In the genomic region with DNA sequence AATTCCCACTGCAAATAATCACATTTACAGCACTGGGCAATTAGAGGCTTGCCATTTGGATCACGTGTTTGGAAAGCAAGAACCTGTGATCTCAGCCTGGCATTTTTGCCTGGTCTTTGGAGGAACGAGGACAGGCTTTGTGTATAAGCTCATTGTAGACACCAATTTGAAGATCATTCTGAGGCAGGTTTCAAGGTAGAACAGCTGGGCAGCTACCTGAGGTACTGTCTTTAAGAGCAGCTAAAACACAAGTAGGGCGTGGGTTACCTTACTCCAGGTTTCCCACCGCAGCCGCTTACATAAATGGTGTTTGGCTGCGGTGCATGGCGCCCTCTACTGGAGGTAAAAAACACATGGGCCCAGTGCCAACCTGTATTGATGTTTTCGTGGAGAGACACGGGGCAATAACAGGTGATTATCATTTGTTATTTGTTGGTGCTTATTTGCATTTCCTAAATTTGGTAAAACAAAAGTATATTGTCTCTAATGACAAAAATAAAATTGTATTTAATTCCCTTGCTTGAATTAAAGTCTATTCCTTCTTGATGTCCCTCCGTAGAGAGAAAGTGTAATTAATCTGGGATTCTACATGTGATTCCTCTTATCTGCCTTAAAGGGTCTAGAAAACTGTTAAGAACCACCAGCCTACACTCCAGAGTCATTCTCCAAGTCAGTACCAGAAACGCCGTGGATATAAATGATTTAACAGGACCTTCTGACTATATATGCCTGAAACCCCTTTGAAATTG, we compare ENCODE assay signal across 1 cellular context.
TF ChIP-seq lines count a peak whose summit lies in the region.

No MANE protein-coding gene starts in this region.

TF ChIP-seq in HEK293, 187 proteins besides CTCF, POLR2A, EP300 and RAD21 (continued from another document):
- TF ChIP-seq ZNF292 (tag by site-specific recombination; IDR thresholded peaks at IDR 0.05; ENCODE audit: borderline replicate concordance, low read depth) = no peak
- no peak for TF ChIP-seq ZFP41 (tag by site-specific recombination; IDR thresholded peaks at IDR 0.05; ENCODE audit: borderline replicate concordance)
- TF ChIP-seq, protein P1, sequence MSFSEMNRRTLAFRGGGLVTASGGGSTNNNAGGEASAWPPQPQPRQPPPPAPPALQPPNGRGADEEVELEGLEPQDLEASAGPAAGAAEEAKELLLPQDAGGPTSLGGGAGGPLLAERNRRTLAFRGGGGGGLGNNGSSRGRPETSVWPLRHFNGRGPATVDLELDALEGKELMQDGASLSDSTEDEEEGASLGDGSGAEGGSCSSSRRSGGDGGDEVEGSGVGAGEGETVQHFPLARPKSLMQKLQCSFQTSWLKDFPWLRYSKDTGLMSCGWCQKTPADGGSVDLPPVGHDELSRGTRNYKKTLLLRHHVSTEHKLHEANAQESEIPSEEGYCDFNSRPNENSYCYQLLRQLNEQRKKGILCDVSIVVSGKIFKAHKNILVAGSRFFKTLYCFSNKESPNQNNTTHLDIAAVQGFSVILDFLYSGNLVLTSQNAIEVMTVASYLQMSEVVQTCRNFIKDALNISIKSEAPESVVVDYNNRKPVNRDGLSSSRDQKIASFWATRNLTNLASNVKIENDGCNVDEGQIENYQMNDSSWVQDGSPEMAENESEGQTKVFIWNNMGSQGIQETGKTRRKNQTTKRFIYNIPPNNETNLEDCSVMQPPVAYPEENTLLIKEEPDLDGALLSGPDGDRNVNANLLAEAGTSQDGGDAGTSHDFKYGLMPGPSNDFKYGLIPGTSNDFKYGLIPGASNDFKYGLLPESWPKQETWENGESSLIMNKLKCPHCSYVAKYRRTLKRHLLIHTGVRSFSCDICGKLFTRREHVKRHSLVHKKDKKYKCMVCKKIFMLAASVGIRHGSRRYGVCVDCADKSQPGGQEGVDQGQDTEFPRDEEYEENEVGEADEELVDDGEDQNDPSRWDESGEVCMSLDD (tag by site-specific recombination; IDR thresholded peaks at IDR 0.05) = no peak
- no peak for TF ChIP-seq ZSCAN30 (tag by site-specific recombination; IDR thresholded peaks at IDR 0.05)
- no peak for TF ChIP-seq TCF7L2 (IDR thresholded peaks at IDR 0.05; ENCODE audit: borderline replicate concordance, low read depth, low read length)
- no peak for TF ChIP-seq ZNF302 (tag by site-specific recombination; IDR thresholded peaks at IDR 0.05; ENCODE audit: low read depth)
- TF ChIP-seq, protein P2, sequence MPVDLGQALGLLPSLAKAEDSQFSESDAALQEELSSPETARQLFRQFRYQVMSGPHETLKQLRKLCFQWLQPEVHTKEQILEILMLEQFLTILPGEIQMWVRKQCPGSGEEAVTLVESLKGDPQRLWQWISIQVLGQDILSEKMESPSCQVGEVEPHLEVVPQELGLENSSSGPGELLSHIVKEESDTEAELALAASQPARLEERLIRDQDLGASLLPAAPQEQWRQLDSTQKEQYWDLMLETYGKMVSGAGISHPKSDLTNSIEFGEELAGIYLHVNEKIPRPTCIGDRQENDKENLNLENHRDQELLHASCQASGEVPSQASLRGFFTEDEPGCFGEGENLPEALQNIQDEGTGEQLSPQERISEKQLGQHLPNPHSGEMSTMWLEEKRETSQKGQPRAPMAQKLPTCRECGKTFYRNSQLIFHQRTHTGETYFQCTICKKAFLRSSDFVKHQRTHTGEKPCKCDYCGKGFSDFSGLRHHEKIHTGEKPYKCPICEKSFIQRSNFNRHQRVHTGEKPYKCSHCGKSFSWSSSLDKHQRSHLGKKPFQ (tag by site-specific recombination; IDR thresholded peaks at IDR 0.05) = no peak
